28 cellular contexts compared by ENCODE assay signal in the genomic region with DNA sequence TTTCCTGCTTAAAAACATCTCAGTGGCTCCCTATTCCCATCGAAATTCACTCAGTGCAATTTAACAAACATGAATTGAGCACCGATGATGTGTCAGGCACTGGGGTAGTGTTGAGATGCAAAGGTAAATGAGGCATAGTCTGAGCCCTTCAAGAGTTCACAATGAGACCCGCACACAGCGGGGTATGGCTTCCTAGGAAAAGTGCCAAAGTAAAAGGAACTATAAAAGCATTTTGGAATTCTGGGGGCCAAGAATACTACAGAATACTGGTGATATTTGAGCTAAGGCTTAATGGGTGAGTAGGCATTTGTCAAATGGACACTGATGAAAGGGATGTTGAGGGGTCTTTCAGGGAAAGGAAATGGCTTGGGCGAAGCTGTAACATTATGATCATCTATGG.
"Had no signal": no experiment of that assay in that cellular context is flagged by ENCODE, and none has a peak within 500 bp of the region (broad histone marks: within the 10 kb centered on the region; RNA-seq: fewer than 3 reads in every experiment).

No MANE protein-coding gene starts in this region.

- H3K4me1 Mint-ChIP-seq: mesothelial cell of epicardium, natural killer cell, nephron progenitor cell, neural progenitor cell had no signal

- H3K4me1 ChIP-seq: neural progenitor cell, prostate gland, upper lobe of right lung, uterus had no signal

- DNase-seq: islet precursor cell; left ventricle myocardium inferior; mesendoderm; naive B cell; natural killer cell; nephron progenitor cell; occipital lobe; retina; right cardiac atrium; small intestine; spleen; stimulated activated CD4-positive, alpha-beta T cell treated with anti-CD3 and anti-CD28 coated beads, Interleukin-4, amount 100 ng/mL, for 24 hours; stimulated activated naive CD4-positive, alpha-beta T cell; tibial artery; trophoblast cell; upper lobe of right lung; uterus had no signal

- H3K9ac ChIP-seq: neural progenitor cell had no signal

- H3K27me3 ChIP-seq: neural progenitor cell, spleen, suprapubic skin, tibial artery, upper lobe of right lung, uterus had no signal

- H3K9me3 ChIP-seq: left ventricle myocardium inferior, neutrophil, prostate gland, spleen, suprapubic skin, thoracic aorta, tibial artery, upper lobe of right lung, uterus had no signal

- ATAC-seq: natural killer cell; right cardiac atrium; sciatic nerve; stimulated activated effector memory CD8-positive, alpha-beta T cell treated with anti-CD3 and anti-CD28 coated beads, Interleukin-12 subunit alpha, Interleukin-12 subunit beta, amount 100 ng/mL, for 72 hours; upper lobe of right lung had no signal

- H3K9me3 Mint-ChIP-seq: mesothelial cell of epicardium; natural killer cell; nephron progenitor cell; neural progenitor cell; stimulated activated effector memory CD8-positive, alpha-beta T cell treated with anti-CD3 and anti-CD28 coated beads, Interleukin-12 subunit alpha, Interleukin-12 subunit beta, amount 100 ng/mL, for 72 hours; stimulated activated naive CD8-positive, alpha-beta T cell treated with anti-CD3 and anti-CD28 coated beads, Interleukin-15, Interleukin-2, amounts not matched to agents 100 ng/mL and 50 ng/mL, for 24 hours had no signal

- H3K27ac Mint-ChIP-seq: mesothelial cell of epicardium; naive B cell; natural killer cell; nephron progenitor cell; neural progenitor cell; stimulated activated effector memory CD8-positive, alpha-beta T cell treated with anti-CD3 and anti-CD28 coated beads, Interleukin-12 subunit alpha, Interleukin-12 subunit beta, amount 100 ng/mL, for 72 hours; stimulated activated naive CD8-positive, alpha-beta T cell treated with anti-CD3 and anti-CD28 coated beads, Interleukin-15, Interleukin-2, amounts not matched to agents 100 ng/mL and 50 ng/mL, for 24 hours had no signal

- H3K4me3 Mint-ChIP-seq: mesothelial cell of epicardium; natural killer cell; nephron progenitor cell; neural progenitor cell; stimulated activated effector memory CD8-positive, alpha-beta T cell treated with anti-CD3 and anti-CD28 coated beads, Interleukin-12 subunit alpha, Interleukin-12 subunit beta, amount 100 ng/mL, for 72 hours; stimulated activated naive CD8-positive, alpha-beta T cell treated with anti-CD3 and anti-CD28 coated beads, Interleukin-15, Interleukin-2, amounts not matched to agents 100 ng/mL and 50 ng/mL, for 24 hours had no signal

- H3K4me2 ChIP-seq: hepatocyte, neural progenitor cell had no signal

- H3K36me3 ChIP-seq: left ventricle myocardium inferior, neural progenitor cell, neutrophil, prostate gland, spleen, suprapubic skin, thoracic aorta, upper lobe of right lung, uterus had no signal

- H3K27ac ChIP-seq: hepatocyte, left ventricle myocardium inferior, neural progenitor cell, neutrophil, prostate gland, spleen, suprapubic skin, thoracic aorta, tibial artery, upper lobe of right lung, uterus had no signal

- H3K36me3 Mint-ChIP-seq: mesothelial cell of epicardium; natural killer cell; neural progenitor cell; stimulated activated effector memory CD8-positive, alpha-beta T cell treated with anti-CD3 and anti-CD28 coated beads, Interleukin-12 subunit alpha, Interleukin-12 subunit beta, amount 100 ng/mL, for 72 hours had no signal

- FAIRE-seq: small intestine had no signal

- H2AFZ ChIP-seq: hepatocyte, neural progenitor cell had no signal

- H3K4me3 ChIP-seq: hepatocyte, left ventricle myocardium inferior, lung, neural progenitor cell, prostate gland, spleen, suprapubic skin, thoracic aorta, tibial artery, upper lobe of right lung, uterus had no signal

- H3K79me2 ChIP-seq: hepatocyte had no signal
